8 cellular contexts compared by ENCODE assay signal in the genomic region with DNA sequence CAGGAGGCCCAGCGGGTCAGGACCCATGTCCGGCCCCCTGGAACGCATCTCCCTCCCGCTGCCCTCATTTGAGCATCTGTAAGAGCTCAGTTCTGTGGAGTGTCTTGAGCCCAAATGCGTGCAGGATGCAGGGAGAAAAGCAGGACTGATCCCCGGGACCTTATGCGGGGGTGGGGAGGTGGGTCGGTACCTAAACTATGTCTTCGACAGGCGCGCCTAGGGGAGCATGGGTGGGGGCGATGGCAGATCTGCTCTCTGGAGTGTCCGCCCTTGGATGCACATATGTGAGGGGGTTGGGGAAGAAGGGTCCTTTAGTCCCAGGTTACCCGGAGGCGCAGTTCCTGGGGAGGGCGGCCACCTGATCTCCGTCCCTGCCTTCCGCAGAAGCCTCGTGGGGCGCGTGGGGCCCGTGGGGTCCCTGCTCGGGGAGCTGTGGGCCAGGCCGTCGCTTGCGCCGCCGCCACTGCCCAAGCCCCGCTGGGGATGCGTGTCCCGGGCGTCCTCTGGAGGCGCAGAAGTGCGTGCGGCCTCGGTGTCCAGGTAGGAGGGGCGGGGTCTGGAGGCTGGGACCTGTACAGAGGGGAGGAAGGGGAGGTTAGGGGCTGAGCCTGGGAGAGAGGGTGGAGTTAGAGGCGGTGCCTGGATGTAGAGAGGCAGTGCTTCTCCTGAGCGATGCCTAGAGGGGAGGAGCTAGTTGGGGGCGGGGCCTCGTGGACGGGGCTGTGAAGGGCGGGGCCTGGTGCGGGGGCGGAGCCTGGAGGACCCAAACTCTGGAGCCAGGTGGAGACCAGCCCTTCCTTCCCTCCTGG.
DNase-seq lines count a peak whose midpoint lies in the region; ATAC-seq lines count a peak whose summit lies in the region.

No MANE protein-coding gene starts in this region.

- peaks cover 3% of the 10 kb centered on the region; the same call in 1 of the 2 replicates for H3K36me3 ChIP-seq in iPS DF 6.9 (ENCODE audit: control insufficient read depth, insufficient read depth, low read length)

- no peak overlapping the region for H3K27ac ChIP-seq in iPS DF 6.9 (ENCODE audit: low read length)

- no CpG with 5 or more reads among the region's 45 CpGs for WGBS in iPS DF 6.9 (ENCODE audit: insufficient coverage, insufficient read length)

- no peaks in the 10 kb centered on the region for H3K9me3 ChIP-seq in iPS DF 6.9 (ENCODE audit: control insufficient read depth, insufficient read depth, low read length)

- peak overlapping the region; percentile 5; the same call in 1 of the 2 replicates for H3K4me3 ChIP-seq in iPS DF 6.9 (ENCODE audit: low read length)

- DNase-seq in DMS 273 (lab: John Stamatoyannopoulos, UW; ENCODE audit: unreplicated experiment) (peak; percentile 66), DMS 273 treated with DMSO at 0.1 percent for 48 hours (lab: John Stamatoyannopoulos, UW) (no peak), OCI-M1 (lab: John Stamatoyannopoulos, UW) (peak; percentile 81), activated gamma-delta T cell treated with Interleukin-2 at 50 U/mL for 16 hours (peak; percentile 64), iPS DF 6.9 (ENCODE audit: low read depth, low spot score) (peak; percentile 66), NCI-H2227 treated with DMSO at 0.1 percent for 48 hours (lab: John Stamatoyannopoulos, UW) (no peak)
- peak; percentile 79 to 92 for DNase-seq in stimulated activated CD4-positive, alpha-beta T cell treated with anti-CD3 and anti-CD28 coated beads, Interleukin-4, amount 100 ng/mL, for 48 hours (ENCODE audit: low read depth in 2 of 2)

- no peak for ATAC-seq in GM19035 (IDR thresholded peaks at IDR 0.05; ENCODE audit: unreplicated experiment)

- peaks cover 3% of the 10 kb centered on the region; the same call in 1 of the 2 replicates for H3K27me3 ChIP-seq in iPS DF 6.9 (ENCODE audit: control insufficient read depth, insufficient read depth, low read length)

- H3K4me1 ChIP-seq in iPS DF 6.9 (ENCODE audit: control insufficient read depth, insufficient read depth, low read length), result peaks cover 2% of the 10 kb centered on the region; the same call in 1 of the 2 replicates

Comparison
In these comparisons a context has a peak if more than half of its experiments do, and no peak if none do; other contexts are left out.
1. DNase-seq: peak in DMS 273 (single experiment), OCI-M1 (single experiment), activated gamma-delta T cell treated with Interleukin-2 at 50 U/mL for 16 hours (single experiment), iPS DF 6.9 (single experiment) and stimulated activated CD4-positive, alpha-beta T cell treated with anti-CD3 and anti-CD28 coated beads, Interleukin-4, amount 100 ng/mL, for 48 hours (2 of 2); none in DMS 273 treated with DMSO at 0.1 percent for 48 hours (single experiment) and NCI-H2227 treated with DMSO at 0.1 percent for 48 hours (single experiment).